Comparison of ENCODE assay signal across 7 cellular contexts in genomic region chr12:23204933-23205778, GRCh38.
DNase-seq lines count a peak whose midpoint lies in the region; ATAC-seq and TF ChIP-seq lines count a peak whose summit lies in the region.

No MANE protein-coding gene starts in this region.

- DNase-seq in G401 (ENCODE audit: low spot score) (peak; percentile 18), NCI-H748 (lab: John Stamatoyannopoulos, UW; ENCODE audit: unreplicated experiment) (peak; percentile 65), cardiac fibroblast (ENCODE audit: low read depth in 2 of 2) (peak; percentile 81 to 85), kidney glomerular epithelial cell (lab: John Stamatoyannopoulos, UW) (peak; percentile 37), tibial nerve (ENCODE audit: low spot score in 2 of 2) (peak in 1 of 2 donors; percentile 9)

- H3K4me3 ChIP-seq in cardiac fibroblast (replicated peaks in 1 of 2; ENCODE audit: low read depth in 2 of 2, low read length in 2 of 2): no peak overlapping the region
- no peak overlapping the region for H3K4me3 ChIP-seq in tibial nerve

- H3K27ac ChIP-seq in tibial nerve: no peak overlapping the region

- TF ChIP-seq EP300 in tibial nerve (IDR thresholded peaks at IDR 0.05): peak in 1 of 2 donors; percentile 16

- WGBS in tibial nerve, 2 donors: 23 to 31% methylated on average over 3 of the region's 3 CpGs

- ATAC-seq in GM19468 (IDR thresholded peaks at IDR 0.05; ENCODE audit: extremely low read depth, unreplicated experiment) (peak; percentile 89), HG03442 (IDR thresholded peaks at IDR 0.05; ENCODE audit: unreplicated experiment) (peak; percentile 78)

- TF ChIP-seq CTCF in cardiac fibroblast (IDR thresholded peaks at IDR 0.05; ENCODE audit: low read depth, low read length) (peak; percentile 74), tibial nerve (IDR thresholded peaks at IDR 0.05) (peak; percentile 78 to 92 (median 83))

- in situ Hi-C loops in G401 (cut with HindIII; ENCODE audit: low sequenced_read_pairs): no loop called here

- H3K9me3 ChIP-seq in tibial nerve: no peaks in the 10 kb centered on the region

- H3K36me3 ChIP-seq in tibial nerve: no peaks in the 10 kb centered on the region

- no peaks in the 10 kb centered on the region for H3K27me3 ChIP-seq in tibial nerve

- no peak for TF ChIP-seq POLR2A in tibial nerve (IDR thresholded peaks at IDR 0.05)

- H3K4me1 ChIP-seq in tibial nerve: no peaks in the 10 kb centered on the region
